25 cellular contexts compared by ENCODE assay signal in the genomic region with DNA sequence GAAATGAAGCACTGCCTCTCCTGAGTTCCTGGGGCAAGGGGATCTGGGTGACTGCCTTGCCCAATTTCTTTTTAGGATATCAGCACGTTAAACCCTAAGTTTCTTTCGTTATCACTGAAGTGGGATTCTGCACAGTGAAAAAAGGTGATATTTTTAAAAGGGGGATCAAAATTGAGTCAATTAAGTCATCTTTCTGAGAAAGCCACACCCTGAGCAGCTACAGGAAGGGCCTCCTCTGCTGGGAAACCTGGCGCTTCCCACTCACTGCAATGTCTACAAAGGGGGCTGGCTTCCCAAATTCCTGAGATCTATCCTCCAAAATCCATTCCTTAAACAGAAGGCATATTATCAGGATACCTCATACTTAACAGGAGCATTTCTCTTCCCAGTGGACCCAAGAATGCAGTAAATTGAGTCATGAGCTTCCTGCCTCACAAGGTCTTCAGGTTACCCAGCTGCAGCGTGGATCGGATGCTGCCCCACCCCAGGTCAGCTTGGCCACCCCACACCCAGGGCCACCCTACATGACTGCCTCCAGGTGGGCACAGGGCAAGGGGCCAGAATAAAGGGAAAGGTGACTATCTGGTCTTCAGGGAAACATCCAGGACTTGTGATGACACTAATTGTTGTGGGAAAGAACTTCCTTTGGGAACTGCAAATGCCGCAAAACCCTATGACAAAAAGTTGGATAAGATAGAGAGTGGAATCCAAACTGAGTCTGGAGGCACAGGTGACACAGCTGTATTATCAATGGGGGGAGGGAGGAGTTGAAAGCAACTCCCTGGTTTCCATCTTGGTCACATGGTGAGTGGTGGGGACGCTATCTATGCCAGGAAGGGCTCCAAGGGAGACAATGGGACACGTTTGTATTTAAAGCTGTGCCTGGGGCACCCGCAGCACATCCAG. TPM values are rescaled to one million over a fixed set of nuclear protein-coding genes. Genes with fewer than 3 reads are reported as not detected.
DNase-seq lines count a peak whose midpoint lies in the region; ATAC-seq and TF ChIP-seq lines count a peak whose summit lies in the region.
"Had no signal": no experiment of that assay in that cellular context is flagged by ENCODE, and none has a peak within 500 bp of the region (broad histone marks: within the 10 kb centered on the region; RNA-seq: fewer than 3 reads in every experiment).

No MANE protein-coding gene starts in this region.

- no peak overlapping the region for H2BK5ac ChIP-seq in IMR-90 (ENCODE audit: low read depth, low read length, poor library complexity, severe bottlenecking)

- 86% methylated on average over 1 of the region's 9 CpGs; no CpG with 5 or more reads in 1 of the 2 experiments for WGBS in IMR-90 (ENCODE audit: extremely low coverage in 2 of 2, insufficient read length in 1 of 2), 2 experiments

- no peak overlapping the region for H3K18ac ChIP-seq in IMR-90 (ENCODE audit: low read depth, low read length)

- H3K4me3 Mint-ChIP-seq in dendritic cell treated with granulocyte-macrophage colony-stimulating factor and Interleukin-4, amounts not matched to agents 40 ng/mL and 50 ng/mL, for 4 days, result peak overlapping the region; percentile 21
- H3K4me3 Mint-ChIP-seq in nephron progenitor cell, result peak overlapping the region; percentile 12
- H3K4me3 Mint-ChIP-seq: activated CD4-positive, alpha-beta T cell treated with anti-CD3 and anti-CD28 coated beads, Interleukin-2, amount 10 ng/mL, durations not matched to agents 7 days and 5 days; neural crest cell; stimulated activated naive B cell treated with anti-CD40 and anti-IgM and Interleukin-4, amounts not matched to agents 10 μg/mL and 1 μg/mL and 100 μg/mL, for 72 hours had no signal

- H3K27me3 Mint-ChIP-seq in dendritic cell treated with granulocyte-macrophage colony-stimulating factor and Interleukin-4, amounts not matched to agents 40 ng/mL and 50 ng/mL, for 4 days, result peaks cover 10% of the 10 kb centered on the region
- H3K27me3 Mint-ChIP-seq in nephron progenitor cell (ENCODE audit: low read depth, poor library complexity), result peaks cover 3% of the 10 kb centered on the region

- TF ChIP-seq RAD21 in IMR-90 (IDR thresholded peaks at IDR 0.05; ENCODE audit: low read length), result no peak

- H4K91ac ChIP-seq in IMR-90 (ENCODE audit: insufficient read depth, low read depth, low read length), result no peak overlapping the region

- peaks cover 13% of the 10 kb centered on the region for H3K9me1 ChIP-seq in IMR-90 (ENCODE audit: insufficient read depth, low read length)

- H3K4me2 ChIP-seq in IMR-90 (ENCODE audit: low read depth, low read length), result no peak overlapping the region

- ATAC-seq in IMR-90 (ENCODE audit: low read depth), result no peak
- ATAC-seq: left ventricle myocardium superior; stimulated activated naive B cell treated with anti-CD40 and anti-IgM and Interleukin-4, amounts not matched to agents 10 μg/mL and 1 μg/mL and 100 μg/mL, for 72 hours had no signal

- peak; percentile 33 for DNase-seq in activated CD8-positive, alpha-beta memory T cell treated with anti-CD3 and anti-CD28 coated beads, Interleukin-2, amount 50 U/mL, for 48 hours
- DNase-seq in activated CD8-positive, alpha-beta memory T cell treated with anti-CD3 and anti-CD28 coated beads, Interleukin-2, amount 50 U/mL, for 4 hours, result no peak
- DNase-seq in IMR-90 (peak; percentile 42), nephron progenitor cell (no peak), SHP77 (lab: John Stamatoyannopoulos, UW) (no peak), nucleus accumbens (lab: John Stamatoyannopoulos, UW) (no peak), substantia nigra (lab: John Stamatoyannopoulos, UW) (no peak)
- DNase-seq: ACHN; activated CD4-positive, alpha-beta T cell treated with anti-CD3 and anti-CD28 coated beads, Interleukin-2, amount 10 ng/mL, durations not matched to agents 7 days and 5 days; amygdala; caudate nucleus; dermis blood vessel endothelial cell; foreskin fibroblast; left ventricle myocardium superior; NCI-H1436; NCI-H526; stimulated activated CD4-positive, alpha-beta T cell treated with anti-CD3 and anti-CD28 coated beads, Interleukin-1b, Interleukin-23, amount 100 ng/mL, for 48 hours; stimulated activated naive B cell treated with anti-CD40 and anti-IgM and Interleukin-4, amounts not matched to agents 10 μg/mL and 1 μg/mL and 100 μg/mL, for 72 hours; SW 1271 had no signal

- H3K79me1 ChIP-seq in IMR-90 (ENCODE audit: low read depth in 1 of 2, low read length in 2 of 2), result peaks cover 5 to 12% of the 10 kb centered on the region in 2 experiments; a peak in 2 of 4 replicates

- no peak overlapping the region for H4K8ac ChIP-seq in IMR-90 (ENCODE audit: low read depth in 2 of 2, low read length in 2 of 2)

- peak overlapping the region; percentile 13 for H2AK9ac ChIP-seq in IMR-90 (replicated peaks; ENCODE audit: low read depth, low read length, poor library complexity)

- dilution Hi-C loops in IMR-90 (cut with HindIII; ENCODE audit: low sequenced_read_pairs, unreplicated experiment), result no loop called here

- H4K20me1 ChIP-seq in IMR-90 (ENCODE audit: insufficient read depth, low read length), result peaks cover 16% of the 10 kb centered on the region; the same call in 1 of the 2 replicates

- POLR2A ChIA-PET in IMR-90 (lab: Charles Lee; ENCODE audit: unreplicated experiment), result no interaction called here

- no peak overlapping the region for H3K4ac ChIP-seq in IMR-90 (ENCODE audit: low read depth, low read length)

- H3K4me1 ChIP-seq in IMR-90 (ENCODE audit: control insufficient read depth, insufficient read depth, low read length), result peaks cover 7% of the 10 kb centered on the region; the same call in 1 of the 2 replicates

- no peak overlapping the region for H3K56ac ChIP-seq in IMR-90 (ENCODE audit: extremely low read depth, insufficient read depth, low read length)

- H3K27ac Mint-ChIP-seq in dendritic cell treated with granulocyte-macrophage colony-stimulating factor and Interleukin-4, amounts not matched to agents 40 ng/mL and 50 ng/mL, for 4 days, result no peak overlapping the region
- peak overlapping the region; percentile 29 for H3K27ac Mint-ChIP-seq in nephron progenitor cell
- H3K27ac Mint-ChIP-seq: activated CD4-positive, alpha-beta T cell treated with anti-CD3 and anti-CD28 coated beads, Interleukin-2, amount 10 ng/mL, durations not matched to agents 7 days and 5 days; stimulated activated naive B cell treated with anti-CD40 and anti-IgM and Interleukin-4, amounts not matched to agents 10 μg/mL and 1 μg/mL and 100 μg/mL, for 72 hours had no signal

- H3K9me3 ChIP-seq in IMR-90 (ENCODE audit: control insufficient read depth, insufficient read depth, low read length), result no peaks in the 10 kb centered on the region
- H3K9me3 ChIP-seq: thoracic aorta, vagina had no signal

- TF ChIP-seq POLR2A in IMR-90 (IDR thresholded peaks at IDR 0.05; ENCODE audit: low read depth, low read length), result no peak

- no peak overlapping the region for H3K23ac ChIP-seq in IMR-90 (ENCODE audit: low read depth, low read length)

- H3K27me3 ChIP-seq in IMR-90 (ENCODE audit: control insufficient read depth, insufficient read depth, low read length), result no peaks in the 10 kb centered on the region
- H3K27me3 ChIP-seq: vagina had no signal

- H3K27ac ChIP-seq in IMR-90 (ENCODE audit: insufficient read depth, low read length), result no peak overlapping the region
- no peak overlapping the region for H3K27ac ChIP-seq in substantia nigra (ENCODE audit: low read depth, low read length, poor library complexity, severe bottlenecking)
- H3K27ac ChIP-seq: C4-2B, skin epidermis, thoracic aorta, vagina had no signal

- intact Hi-C loops in IMR-90 (cut with micrococcal nuclease), result no loop called here
- intact Hi-C loops in dendritic cell treated with granulocyte-macrophage colony-stimulating factor and Interleukin-4, amounts not matched to agents 40 ng/mL and 50 ng/mL, for 4 days (cut with micrococcal nuclease), result loop anchor here (10.0 kb wide), 2 partner anchors 63 to 133 kb away; no protein-coding TSS in a partner anchor

- CTCF ChIA-PET in IMR-90 (lab: Yijun Ruan, JAX), result no interaction called here

- H2AK5ac ChIP-seq in IMR-90 (ENCODE audit: low read depth, low read length), result no peak overlapping the region

- in situ Hi-C loops in IMR-90 (cut with MboI; ENCODE audit: low sequenced_read_pairs), result no loop called here

- peaks cover 27% of the 10 kb centered on the region for H3K4me1 Mint-ChIP-seq in dendritic cell treated with granulocyte-macrophage colony-stimulating factor and Interleukin-4, amounts not matched to agents 40 ng/mL and 50 ng/mL, for 4 days (ENCODE audit: low read depth)
- H3K4me1 Mint-ChIP-seq in nephron progenitor cell, result peaks cover 12% of the 10 kb centered on the region

- H2BK120ac ChIP-seq in IMR-90 (ENCODE audit: low read depth, low read length), result no peak overlapping the region

- H3K36me3 Mint-ChIP-seq in dendritic cell treated with granulocyte-macrophage colony-stimulating factor and Interleukin-4, amounts not matched to agents 40 ng/mL and 50 ng/mL, for 4 days (ENCODE audit: low read depth), result no peaks in the 10 kb centered on the region
- peaks cover 10% of the 10 kb centered on the region for H3K36me3 Mint-ChIP-seq in nephron progenitor cell (ENCODE audit: low read depth)
- H3K36me3 Mint-ChIP-seq: stimulated activated naive B cell treated with anti-CD40 and anti-IgM and Interleukin-4, amounts not matched to agents 10 μg/mL and 1 μg/mL and 100 μg/mL, for 72 hours had no signal

- H3K9ac ChIP-seq in IMR-90 (ENCODE audit: low read depth, low read length), result no peak overlapping the region

- H4K5ac ChIP-seq in IMR-90 (ENCODE audit: low read depth, low read length), result no peak overlapping the region; the same call in 1 of the 2 replicates

- BruUV-seq in IMR-90 (replicated peaks; lab: Mats Ljungman, UMichigan), result no TSS peak

- no peaks in the 10 kb centered on the region for H3K36me3 ChIP-seq in IMR-90 (ENCODE audit: control insufficient read depth, insufficient read depth, low read length)
- H3K36me3 ChIP-seq: thoracic aorta, vagina had no signal

- TF ChIP-seq CTCF in IMR-90 (conservative IDR thresholded peaks at IDR 0.05; ENCODE audit: low read depth, low read length), result no peak
- TF ChIP-seq CTCF in nephron progenitor cell (IDR thresholded peaks at IDR 0.05), result no peak

- no peak overlapping the region for H2BK15ac ChIP-seq in IMR-90 (ENCODE audit: low read depth, low read length)

- no peaks in the 10 kb centered on the region for H3K9me3 Mint-ChIP-seq in dendritic cell treated with granulocyte-macrophage colony-stimulating factor and Interleukin-4, amounts not matched to agents 40 ng/mL and 50 ng/mL, for 4 days
- no peaks in the 10 kb centered on the region for H3K9me3 Mint-ChIP-seq in nephron progenitor cell
- H3K9me3 Mint-ChIP-seq: activated CD4-positive, alpha-beta T cell treated with anti-CD3 and anti-CD28 coated beads, Interleukin-2, amount 10 ng/mL, durations not matched to agents 7 days and 5 days; neural crest cell; stimulated activated naive B cell treated with anti-CD40 and anti-IgM and Interleukin-4, amounts not matched to agents 10 μg/mL and 1 μg/mL and 100 μg/mL, for 72 hours had no signal

- no peak overlapping the region for H3K14ac ChIP-seq in IMR-90 (replicated peaks; ENCODE audit: low read depth, low read length)

- H3K4me3 ChIP-seq in IMR-90 (ENCODE audit: insufficient read depth, low read depth, low read length), result no peak overlapping the region
- H3K4me3 ChIP-seq: skin epidermis, thoracic aorta, vagina had no signal

- no peak overlapping the region for H2AFZ ChIP-seq in IMR-90 (replicated peaks; ENCODE audit: low read length, poor library complexity)

- H2BK20ac ChIP-seq in IMR-90 (ENCODE audit: low read depth, low read length), result no peak overlapping the region

RNA-seq across cellular contexts. Expression of a gene that starts 42.4 kb away (rescaled TPM):
- 2.2 and 2.3 TPM in 2 replicates for total RNA-seq in IMR-90 (2012; rRNA removed)
- 3.5 and 4.8 TPM in 2 replicates for polyA plus RNA-seq in IMR-90 (2012; rRNA removed)
- polyA plus RNA-seq in IMR-90 (2012; cell fraction: cytosol; rRNA removed), result 2.1 and 6.8 TPM in 2 replicates
- 3.8 and 5.3 TPM in 2 replicates for polyA plus RNA-seq in IMR-90 (2012; cell fraction: nucleus; rRNA removed; ENCODE audit: low replicate concordance)

Comparison
In these comparisons a context has a peak if more than half of its experiments do, and no peak if none do; other contexts are left out.
1. DNase-seq: peak in activated CD8-positive, alpha-beta memory T cell treated with anti-CD3 and anti-CD28 coated beads, Interleukin-2, amount 50 U/mL, for 48 hours (single experiment) and IMR-90 (single experiment); none in activated CD8-positive, alpha-beta memory T cell treated with anti-CD3 and anti-CD28 coated beads, Interleukin-2, amount 50 U/mL, for 4 hours (single experiment), nephron progenitor cell (single experiment), SHP77 (0 of 2), nucleus accumbens (0 of 56) and substantia nigra (0 of 49).